21 cellular contexts compared by ENCODE assay signal in genomic region chr1:66292944-66293343, GRCh38.
A peak's percentile ranks its signal among the peaks of the same experiment; 100 is the strongest.
DNase-seq lines count a peak whose midpoint lies in the region; ATAC-seq and TF ChIP-seq lines count a peak whose summit lies in the region.
"Had no signal": no experiment of that assay in that cellular context is flagged by ENCODE, and none has a peak within 500 bp of the region (broad histone marks: within the 10 kb centered on the region; RNA-seq: fewer than 3 reads in every experiment).

No MANE protein-coding gene starts in this region.

- H2AK5ac ChIP-seq in IMR-90 (ENCODE audit: low read depth, low read length) (no peak overlapping the region), H9 (ENCODE audit: insufficient read length, low read length) (no peak overlapping the region)

- no peaks in the 10 kb centered on the region for H3K36me3 Mint-ChIP-seq in mesothelial cell of epicardium
- H3K36me3 Mint-ChIP-seq in H9 (ENCODE audit: insufficient read depth in 1 of 3, low read depth in 3 of 3): no peaks in the 10 kb centered on the region
- H3K36me3 Mint-ChIP-seq: CD8-positive, alpha-beta T cell; stimulated activated naive B cell treated with anti-CD40 and anti-IgM and Interleukin-4, amounts not matched to agents 10 μg/mL and 1 μg/mL and 100 μg/mL, for 72 hours had no signal

- H3K9me2 ChIP-seq in Karpas-422 (replicated peaks; ENCODE audit: insufficient read depth, low read length): no peaks in the 10 kb centered on the region

- POLR2A ChIA-PET in IMR-90 (lab: Charles Lee; ENCODE audit: unreplicated experiment): no interaction called here

- peaks cover 52% of the 10 kb centered on the region for H3K4me1 Mint-ChIP-seq in mesothelial cell of epicardium
- H3K4me1 Mint-ChIP-seq in H9: no peaks in the 10 kb centered on the region

- H3K4me2 ChIP-seq in IMR-90 (ENCODE audit: low read depth, low read length) (no peak overlapping the region), Karpas-422 (ENCODE audit: low read depth, low read length, poor library complexity, severe bottlenecking) (no peak overlapping the region), H9 (ENCODE audit: insufficient read depth, insufficient read length, low read length) (no peak overlapping the region)

- WGBS in IMR-90 (ENCODE audit: extremely low coverage in 2 of 2, insufficient read length in 1 of 2), 2 experiments: 80% methylated on average over 1 of the region's 3 CpGs; no CpG with 5 or more reads in 1 of the 2 experiments
- WGBS in H9 (ENCODE audit: extremely low coverage, insufficient read length, low lambda C conversion rate): no CpG with 5 or more reads among the region's 3 CpGs

- dilution Hi-C loops in IMR-90 (cut with HindIII; ENCODE audit: low sequenced_read_pairs, unreplicated experiment): no loop called here

- no peak overlapping the region for H3T11ph ChIP-seq in H9 (ENCODE audit: low read length)

- H3K14ac ChIP-seq in IMR-90 (replicated peaks; ENCODE audit: low read depth, low read length) (peak overlapping the region; percentile 14; the same call in 1 of the 2 replicates), H9 (ENCODE audit: insufficient read depth, low read length) (no peak overlapping the region)

- no peak overlapping the region for H3K23ac ChIP-seq in IMR-90 (ENCODE audit: low read depth, low read length)
- no peak overlapping the region for H3K23ac ChIP-seq in H9 (ENCODE audit: insufficient read length, low read depth, low read length)

- BruUV-seq in IMR-90 (replicated peaks; lab: Mats Ljungman, UMichigan): no TSS peak

- H3K36me3 ChIP-seq in IMR-90 (ENCODE audit: control insufficient read depth, insufficient read depth, low read length): no peaks in the 10 kb centered on the region
- no peaks in the 10 kb centered on the region for H3K36me3 ChIP-seq in Karpas-422 (ENCODE audit: insufficient read depth, low read length)
- H3K36me3 ChIP-seq: esophagus muscularis mucosa, upper lobe of left lung had no signal

- DNase-seq in IMR-90 (no peak), dorsolateral prefrontal cortex (peak in 8 of 10 donors; percentile 39 to 78 (median 66)), mesothelial cell of epicardium (ENCODE audit: low spot score in 2 of 2, unreplicated experiment in 2 of 2) (no peak), stromal cell of bone marrow (ENCODE audit: low read depth) (peak; percentile 60), Karpas-422 (no peak), H9 (no peak)
- DNase-seq in stimulated activated naive CD4-positive, alpha-beta T cell (lab: John Stamatoyannopoulos, UW): no peak
- DNase-seq in activated naive CD4-positive, alpha-beta T cell (lab: John Stamatoyannopoulos, UW): no peak
- DNase-seq: activated naive CD4-positive, alpha-beta T cell treated with anti-CD3 and anti-CD28 coated beads, Interleukin-2, amount 50 U/mL, for 16 hours; activated T-cell treated with anti-CD3 and anti-CD28 coated beads, Interleukin-2, amount 50 U/mL, for 48 hours; CD8-positive, alpha-beta T cell; DMS79 treated with DMSO at 0.1 percent for 48 hours; effector CD8-positive, alpha-beta T cell; NCI-H1092 treated with DMSO at 0.1 percent for 48 hours; NCI-H524; stimulated activated naive B cell treated with anti-CD40 and anti-IgM and Interleukin-4, amounts not matched to agents 10 μg/mL and 1 μg/mL and 100 μg/mL, for 72 hours; T1000; upper lobe of left lung had no signal

- no peak for TF ChIP-seq RAD21 in IMR-90 (IDR thresholded peaks at IDR 0.05; ENCODE audit: low read length)

- no peak overlapping the region for H2BK12ac ChIP-seq in H9 (ENCODE audit: insufficient read length, low read depth, low read length)

- no peak overlapping the region for H2BK5ac ChIP-seq in IMR-90 (ENCODE audit: low read depth, low read length, poor library complexity, severe bottlenecking)
- H2BK5ac ChIP-seq in H9 (ENCODE audit: insufficient read length, low read length): no peak overlapping the region

- H3K27ac Mint-ChIP-seq in mesothelial cell of epicardium: peak overlapping the region; percentile 52
- no peak overlapping the region for H3K27ac Mint-ChIP-seq in H9
- H3K27ac Mint-ChIP-seq: CD8-positive, alpha-beta T cell; stimulated activated naive B cell treated with anti-CD40 and anti-IgM and Interleukin-4, amounts not matched to agents 10 μg/mL and 1 μg/mL and 100 μg/mL, for 72 hours had no signal

- no peak overlapping the region for H3K56ac ChIP-seq in IMR-90 (ENCODE audit: extremely low read depth, insufficient read depth, low read length)
- H3K56ac ChIP-seq in H9 (ENCODE audit: insufficient read length, low read depth, low read length): no peak overlapping the region

- in situ Hi-C loops in IMR-90 (cut with MboI; ENCODE audit: low sequenced_read_pairs): no loop called here

- H3K27ac ChIP-seq in IMR-90 (ENCODE audit: insufficient read depth, low read length): no peak overlapping the region
- peak overlapping the region in 42 of 59 donors; percentile 6 to 79 (median 48) for H3K27ac ChIP-seq in dorsolateral prefrontal cortex
- H3K27ac ChIP-seq in Karpas-422 (ENCODE audit: low read length): no peak overlapping the region
- H3K27ac ChIP-seq in H9 (ENCODE audit: insufficient read length, low read depth, low read length): no peak overlapping the region
- H3K27ac ChIP-seq: esophagus muscularis mucosa, upper lobe of left lung had no signal

- no peak overlapping the region for H2BK120ac ChIP-seq in IMR-90 (ENCODE audit: low read depth, low read length)
- H2BK120ac ChIP-seq in H9 (ENCODE audit: low read depth, low read length, poor library complexity, severe bottlenecking): no peak overlapping the region

- H2AK9ac ChIP-seq in IMR-90 (replicated peaks; ENCODE audit: low read depth, low read length, poor library complexity): no peak overlapping the region

- CTCF ChIA-PET in IMR-90 (lab: Yijun Ruan, JAX): no interaction called here

- intact Hi-C loops in IMR-90 (cut with micrococcal nuclease): no loop called here
- intact Hi-C loops in dorsolateral prefrontal cortex (cut with DNase I): no loop called here

- H3K9me3 ChIP-seq in IMR-90 (ENCODE audit: control insufficient read depth, insufficient read depth, low read length) (no peaks in the 10 kb centered on the region), Karpas-422 (ENCODE audit: low read length) (no peaks in the 10 kb centered on the region), H9 (ENCODE audit: control insufficient read depth, low read depth, low read length) (no peaks in the 10 kb centered on the region)
- H3K9me3 ChIP-seq: esophagus muscularis mucosa, upper lobe of left lung had no signal

- H3K27me3 ChIP-seq in IMR-90 (ENCODE audit: control insufficient read depth, insufficient read depth, low read length) (no peaks in the 10 kb centered on the region), dorsolateral prefrontal cortex (no peaks in the 10 kb centered on the region), Karpas-422 (ENCODE audit: low read length) (no peaks in the 10 kb centered on the region), H9 (ENCODE audit: insufficient read depth, low read length) (no peaks in the 10 kb centered on the region)
- H3K27me3 ChIP-seq: esophagus muscularis mucosa, upper lobe of left lung had no signal

- no peak overlapping the region; the same call in 1 of the 2 replicates for H2BK20ac ChIP-seq in IMR-90 (ENCODE audit: low read depth, low read length)
- no peak overlapping the region for H2BK20ac ChIP-seq in H9 (ENCODE audit: low read depth, low read length, poor library complexity, severe bottlenecking)

- no peak overlapping the region for H3K9ac ChIP-seq in IMR-90 (ENCODE audit: low read depth, low read length)
- no peak overlapping the region for H3K9ac ChIP-seq in Karpas-422 (ENCODE audit: low read length)
- H3K9ac ChIP-seq in H9 (ENCODE audit: extremely low read depth, insufficient read length, low read length): no peak overlapping the region

- H3K18ac ChIP-seq in IMR-90 (ENCODE audit: low read depth, low read length) (no peak overlapping the region), H9 (ENCODE audit: insufficient read length, low read depth, low read length) (no peak overlapping the region)

- TF ChIP-seq CTCF in IMR-90 (conservative IDR thresholded peaks at IDR 0.05; ENCODE audit: low read depth, low read length) (no peak), dorsolateral prefrontal cortex (IDR thresholded peaks at IDR 0.05 in 54 of 56, conservative IDR thresholded peaks at IDR 0.05 in 2 of 56; ENCODE audit: low read depth in 1 of 56, partially characterized antibody in 56 of 56) (peak in 1 of 56 donors; percentile 18), mesothelial cell of epicardium (IDR thresholded peaks at IDR 0.05; ENCODE audit: unreplicated experiment) (no peak), H9 (conservative IDR thresholded peaks at IDR 0.05) (no peak)

- no peaks in the 10 kb centered on the region for H3K9me1 ChIP-seq in IMR-90 (ENCODE audit: insufficient read depth, low read length)

- H4K8ac ChIP-seq in IMR-90 (ENCODE audit: low read depth in 2 of 2, low read length in 2 of 2): no peak overlapping the region
- H4K8ac ChIP-seq in H9 (replicated peaks; ENCODE audit: insufficient read length, low read depth, low read length): no peak overlapping the region

- H3K27me3 Mint-ChIP-seq in mesothelial cell of epicardium (ENCODE audit: low read depth) (no peaks in the 10 kb centered on the region), H9 (ENCODE audit: low read depth) (no peaks in the 10 kb centered on the region; the same call in 1 of the 2 replicates)
- H3K27me3 Mint-ChIP-seq: stimulated activated naive B cell treated with anti-CD40 and anti-IgM and Interleukin-4, amounts not matched to agents 10 μg/mL and 1 μg/mL and 100 μg/mL, for 72 hours had no signal

- no peak overlapping the region for H3K4ac ChIP-seq in IMR-90 (ENCODE audit: low read depth, low read length)
- H3K4ac ChIP-seq in H9 (ENCODE audit: low read depth, low read length): no peak overlapping the region

- H2AFZ ChIP-seq in IMR-90 (replicated peaks; ENCODE audit: low read length, poor library complexity) (no peak overlapping the region), Karpas-422 (ENCODE audit: low read length) (no peak overlapping the region), H9 (ENCODE audit: low read length) (no peak overlapping the region)

- no peak overlapping the region for H4K5ac ChIP-seq in IMR-90 (ENCODE audit: low read depth, low read length)
- H4K5ac ChIP-seq in H9 (ENCODE audit: insufficient read length, low read depth, low read length): no peak overlapping the region

- H3K4me1 ChIP-seq in IMR-90 (ENCODE audit: control insufficient read depth, insufficient read depth, low read length): peaks cover 6% of the 10 kb centered on the region
- peaks cover 6% of the 10 kb centered on the region for H3K4me1 ChIP-seq in Karpas-422 (ENCODE audit: low read length)
- no peaks in the 10 kb centered on the region for H3K4me1 ChIP-seq in H9 (ENCODE audit: insufficient read depth, low read length)
- H3K4me1 ChIP-seq: upper lobe of left lung had no signal

- H4K91ac ChIP-seq in IMR-90 (ENCODE audit: insufficient read depth, low read depth, low read length) (no peak overlapping the region), H9 (ENCODE audit: insufficient read length, low read depth, low read length) (no peak overlapping the region)

- no peaks in the 10 kb centered on the region for H3K23me2 ChIP-seq in H9 (ENCODE audit: insufficient read length, low read depth, low read length, poor library complexity, severe bottlenecking)

- no peaks in the 10 kb centered on the region for H3K79me1 ChIP-seq in IMR-90 (ENCODE audit: low read depth in 1 of 2, low read length in 2 of 2)
- no peaks in the 10 kb centered on the region for H3K79me1 ChIP-seq in H9 (ENCODE audit: insufficient read depth, low read depth, low read length, poor library complexity, severe bottlenecking)

- no peak overlapping the region for H3K4me3 ChIP-seq in IMR-90 (ENCODE audit: insufficient read depth, low read depth, low read length)
- no peak overlapping the region for H3K4me3 ChIP-seq in dorsolateral prefrontal cortex
- H3K4me3 ChIP-seq in Karpas-422 (ENCODE audit: low read length): no peak overlapping the region
- H3K4me3 ChIP-seq: esophagus muscularis mucosa, lung, upper lobe of left lung had no signal

- H3K9me3 Mint-ChIP-seq in mesothelial cell of epicardium: no peaks in the 10 kb centered on the region
- no peaks in the 10 kb centered on the region for H3K9me3 Mint-ChIP-seq in H9
- H3K9me3 Mint-ChIP-seq: CD8-positive, alpha-beta T cell had no signal

- H3K79me2 ChIP-seq in Karpas-422 (ENCODE audit: low read length) (no peaks in the 10 kb centered on the region), H9 (ENCODE audit: insufficient read depth, low read length) (no peaks in the 10 kb centered on the region)

- ATAC-seq in IMR-90 (ENCODE audit: low read depth): no peak
- ATAC-seq: CD8-positive, alpha-beta T cell; SK-N-SH treated with all-trans-retinoic acid at 6 μM for 48 hours; stimulated activated naive B cell treated with anti-CD40 and anti-IgM and Interleukin-4, amounts not matched to agents 10 μg/mL and 1 μg/mL and 100 μg/mL, for 72 hours had no signal

- TF ChIP-seq POLR2A in IMR-90 (IDR thresholded peaks at IDR 0.05; ENCODE audit: low read depth, low read length): no peak

- no peak overlapping the region for H3K4me3 Mint-ChIP-seq in mesothelial cell of epicardium
- H3K4me3 Mint-ChIP-seq in H9: no peak overlapping the region
- H3K4me3 Mint-ChIP-seq: CD8-positive, alpha-beta T cell; stimulated activated naive B cell treated with anti-CD40 and anti-IgM and Interleukin-4, amounts not matched to agents 10 μg/mL and 1 μg/mL and 100 μg/mL, for 72 hours had no signal

- H2BK15ac ChIP-seq in IMR-90 (ENCODE audit: low read depth, low read length): no peak overlapping the region
- H2BK15ac ChIP-seq in H9 (ENCODE audit: low read depth, low read length): no peak overlapping the region

- H4K20me1 ChIP-seq in IMR-90 (ENCODE audit: insufficient read depth, low read length) (no peaks in the 10 kb centered on the region), Karpas-422 (ENCODE audit: insufficient read depth, low read depth, low read length) (no peaks in the 10 kb centered on the region), H9 (ENCODE audit: control insufficient read depth, insufficient read depth, insufficient read length) (no peaks in the 10 kb centered on the region)

Comparison
In these comparisons a context has a peak if more than half of its experiments do, and no peak if none do; other contexts are left out.
1. DNase-seq: peak in dorsolateral prefrontal cortex (8 of 10) and stromal cell of bone marrow (single experiment); none in IMR-90 (single experiment), mesothelial cell of epicardium (0 of 2), Karpas-422 (single experiment), H9 (single experiment), stimulated activated naive CD4-positive, alpha-beta T cell (0 of 6) and activated naive CD4-positive, alpha-beta T cell (0 of 4).
2. H3K27ac ChIP-seq: peak in dorsolateral prefrontal cortex (42 of 59); none in IMR-90 (single experiment), Karpas-422 (single experiment) and H9 (single experiment).